Comparison of ENCODE assay signal across 1 cellular context in genomic region chr1:5896706-5897105, GRCh38.
TF ChIP-seq lines count a peak whose summit lies in the region.

No MANE protein-coding gene starts in this region.

TF ChIP-seq in HepG2, 621 proteins besides CTCF, POLR2A, EP300 and RAD21:
- TF ChIP-seq XRCC5 (optimal IDR thresholded peaks at IDR 0.05; ENCODE audit: low read length) (peak; percentile 22), CREB1 (IDR thresholded peaks at IDR 0.05) (no peak), CREB1 (CRISPR knock-in tag; IDR thresholded peaks at IDR 0.05) (no peak), HCFC1 (IDR thresholded peaks at IDR 0.05; ENCODE audit: low read depth, low read length) (no peak), NFKB2 (CRISPR knock-in tag; IDR thresholded peaks at IDR 0.05; ENCODE audit: borderline replicate concordance) (no peak), ASH2L (IDR thresholded peaks at IDR 0.05; ENCODE audit: insufficient read length, low read depth, low read length) (no peak)
TF ChIP-seq in HepG2: peak in this region for 1.
